ENCODE assay signal across 1 cellular context in the genomic region with DNA sequence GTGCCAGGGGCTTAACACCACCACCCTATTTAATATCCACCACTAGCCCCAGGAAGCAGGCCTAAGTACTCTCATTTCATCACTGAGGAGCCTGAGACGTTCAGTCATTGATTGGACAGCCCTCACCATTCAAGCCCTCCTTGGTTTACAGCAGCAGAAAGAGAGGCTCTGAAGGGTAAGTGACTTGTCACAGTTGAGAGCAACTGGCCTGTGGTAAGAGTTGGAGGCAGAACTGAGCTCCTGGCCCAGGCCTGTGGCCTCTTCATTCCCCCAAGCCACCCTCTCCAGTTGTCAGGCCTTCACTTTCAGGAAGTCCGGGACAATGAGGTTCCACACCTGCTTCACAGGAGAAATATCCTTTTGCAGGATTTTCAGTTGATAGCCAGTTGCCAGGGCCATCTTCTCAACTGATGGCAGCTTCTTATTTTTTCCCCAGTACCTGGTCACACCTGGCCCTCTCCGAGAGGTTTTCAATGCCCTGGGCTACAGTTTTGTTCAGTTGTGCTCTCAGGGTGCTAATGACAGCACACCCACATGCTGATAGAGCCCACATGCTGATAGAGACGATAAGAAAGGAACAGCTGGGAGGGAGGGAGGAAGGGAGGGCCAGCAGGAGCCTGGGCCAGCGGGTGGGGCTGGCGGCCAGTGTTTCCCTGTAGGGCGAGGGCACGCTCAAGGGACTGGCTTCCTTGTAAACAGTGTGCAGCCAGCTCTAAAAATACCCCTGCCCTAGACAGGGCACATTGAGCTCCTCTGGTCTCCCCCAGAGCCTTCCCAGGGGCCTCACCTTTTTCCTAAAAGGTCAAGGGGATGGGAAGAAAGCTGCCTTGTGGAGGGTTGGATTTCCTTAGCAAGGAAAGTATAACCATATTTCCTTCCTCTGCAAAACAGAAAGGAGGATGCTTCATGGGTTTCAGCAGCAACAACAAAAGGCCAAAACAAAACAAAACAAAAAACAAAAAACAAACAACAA.
TF ChIP-seq lines count a peak whose summit lies in the region.

No MANE protein-coding gene starts in this region.

TF ChIP-seq in IMR-90, 13 proteins besides CTCF, POLR2A, EP300 and RAD21 (continued from another document):
- TF ChIP-seq, protein P1, sequence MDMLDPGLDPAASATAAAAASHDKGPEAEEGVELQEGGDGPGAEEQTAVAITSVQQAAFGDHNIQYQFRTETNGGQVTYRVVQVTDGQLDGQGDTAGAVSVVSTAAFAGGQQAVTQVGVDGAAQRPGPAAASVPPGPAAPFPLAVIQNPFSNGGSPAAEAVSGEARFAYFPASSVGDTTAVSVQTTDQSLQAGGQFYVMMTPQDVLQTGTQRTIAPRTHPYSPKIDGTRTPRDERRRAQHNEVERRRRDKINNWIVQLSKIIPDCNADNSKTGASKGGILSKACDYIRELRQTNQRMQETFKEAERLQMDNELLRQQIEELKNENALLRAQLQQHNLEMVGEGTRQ (IDR thresholded peaks at IDR 0.05; ENCODE audit: low read depth, low read length), result no peak
